ENCODE assay signal across 1 cellular context in genomic region chr9:128323786-128324185, GRCh38.
TF ChIP-seq lines count a peak whose summit lies in the region.

No MANE protein-coding gene starts in this region.

TF ChIP-seq in HepG2, 621 proteins besides CTCF, POLR2A, EP300 and RAD21:
- TF ChIP-seq ZBTB37 (CRISPR knock-in tag; IDR thresholded peaks at IDR 0.05), result no peak
- TF ChIP-seq THAP11 (CRISPR knock-in tag; IDR thresholded peaks at IDR 0.05), result 0 out of 2 replicates have a peak, but pooled peaks have one; percentile 16
- peak; percentile 33; the same call in 1 of the 2 replicates for TF ChIP-seq CEBPB (IDR thresholded peaks at IDR 0.05; ENCODE audit: borderline replicate concordance, low read depth, low read length)
TF ChIP-seq in HepG2: peak in this region for 2.
